Comparison of ENCODE assay signal across 12 cellular contexts in genomic region chr9:136657975-136658848, GRCh38. TPM values are rescaled to one million over a fixed set of nuclear protein-coding genes. Genes with fewer than 3 reads are reported as not detected.
DNase-seq lines count a peak whose midpoint lies in the region; ATAC-seq, FAIRE-seq and TF ChIP-seq lines count a peak whose summit lies in the region.
"Had no signal": no experiment of that assay in that cellular context is flagged by ENCODE, and none has a peak within 500 bp of the region (broad histone marks: within the 10 kb centered on the region; RNA-seq: fewer than 3 reads in every experiment).

No MANE protein-coding gene starts in this region.

- H2BK12ac ChIP-seq in neuronal stem cell (ENCODE audit: low read length) = peak overlapping the region; percentile 58

- POLR2A ChIA-PET in A549 (lab: Yijun Ruan, JAX) = no interaction called here

- H3K36me3 ChIP-seq in neuronal stem cell (replicated peaks in 1 of 2; ENCODE audit: control insufficient read depth in 2 of 2, insufficient read depth in 2 of 2, low read length in 2 of 2) = no peaks in the 10 kb centered on the region

- peaks cover 3% of the 10 kb centered on the region; the same call in 1 of the 3 replicates for H3K4me1 ChIP-seq in A549
- peaks cover 3 to 28% of the 10 kb centered on the region in 2 donors for H3K4me1 ChIP-seq in neuronal stem cell (ENCODE audit: control insufficient read depth in 2 of 2, insufficient read depth in 1 of 2, low read depth in 1 of 2, low read length in 2 of 2)
- H3K4me1 ChIP-seq: testis had no signal

- intact Hi-C loops in left ventricle myocardium superior (cut with micrococcal nuclease) = no loop called here

- peaks cover 49% of the 10 kb centered on the region for H3K27me3 Mint-ChIP-seq in IgD-negative memory B cell

- H3K23ac ChIP-seq in neuronal stem cell (ENCODE audit: low read depth, low read length, poor library complexity) = no peak overlapping the region

- peak overlapping the region in 2 of 3 donors; percentile 2 to 27 for H3K27ac Mint-ChIP-seq in IgD-negative memory B cell

- WGBS in A549 (ENCODE audit: missing lambda C conversion rate) = 63% methylated on average over 26 of the region's 31 CpGs
- WGBS in neuronal stem cell (ENCODE audit: extremely low coverage in 2 of 2, insufficient read length in 2 of 2, insufficient replicate concordance in 1 of 2), 2 donors = no CpG with 5 or more reads among the region's 31 CpGs

- H3K4me3 ChIP-seq in A549 (no peak overlapping the region), neuronal stem cell (ENCODE audit: low read length in 2 of 2) (no peak overlapping the region)
- H3K4me3 ChIP-seq: testis had no signal

- H3K9me3 ChIP-seq in A549 (no peaks in the 10 kb centered on the region), neuronal stem cell (replicated peaks in 1 of 2; ENCODE audit: control insufficient read depth in 2 of 2, insufficient read depth in 1 of 2, low read depth in 1 of 2, low read length in 2 of 2) (no peaks in the 10 kb centered on the region)
- H3K9me3 ChIP-seq: testis had no signal

- H3K4ac ChIP-seq in neuronal stem cell (ENCODE audit: low read length) = no peak overlapping the region

- no peak for TF ChIP-seq RAD21 in A549 (conservative IDR thresholded peaks at IDR 0.05 in 1 of 2, IDR thresholded peaks at IDR 0.05 in 1 of 2)

- no peak overlapping the region for H3K14ac ChIP-seq in neuronal stem cell (ENCODE audit: low read length)

- H3K27ac ChIP-seq in A549 = no peak overlapping the region
- no peak overlapping the region for H3K27ac ChIP-seq in neuronal stem cell (replicated peaks; ENCODE audit: low read length)
- H3K27ac ChIP-seq: testis had no signal

- H3K27me3 ChIP-seq in neuronal stem cell (ENCODE audit: control insufficient read depth in 3 of 3, insufficient read depth in 3 of 3, low read depth in 1 of 3, low read length in 3 of 3) = peaks cover 0 to 14% (median 0%) of the 10 kb centered on the region in 3 experiments
- H3K27me3 ChIP-seq: testis had no signal

- no peak for TF ChIP-seq EP300 in A549 (IDR thresholded peaks at IDR 0.05)

- peak overlapping the region; percentile 75 for H2BK5ac ChIP-seq in neuronal stem cell (ENCODE audit: low read length)

- H3K4me2 ChIP-seq in A549 (no peak overlapping the region), neuronal stem cell (ENCODE audit: insufficient read depth, low read length, poor library complexity, severe bottlenecking) (no peak overlapping the region)

- no peaks in the 10 kb centered on the region for H3K9me3 Mint-ChIP-seq in IgD-negative memory B cell

- H4K91ac ChIP-seq in neuronal stem cell (ENCODE audit: low read depth, low read length, poor library complexity) = peak overlapping the region; percentile 53

- TF ChIP-seq CTCF in A549 (IDR thresholded peaks at IDR 0.05) = no peak

- H3K4me3 Mint-ChIP-seq in IgD-negative memory B cell = peak overlapping the region in 2 of 4 donors; percentile 35 to 68

- no peak overlapping the region for H4K8ac ChIP-seq in neuronal stem cell (ENCODE audit: low read depth, low read length)

- FAIRE-seq in A549 (lab: Jason Lieb, UNC) (no peak), GM19239 (lab: Jason Lieb, UNC) (no peak)

- TF ChIP-seq POLR2A in A549 (IDR thresholded peaks at IDR 0.05; ENCODE audit: low read length) = no peak

- H3K36me3 Mint-ChIP-seq in IgD-negative memory B cell = no peaks in the 10 kb centered on the region

- CTCF ChIA-PET in A549 (lab: Yijun Ruan, JAX) = interaction anchor here (0.9 to 3.5 kb wide), 6 partner anchors 11 to 174 kb away, joined by 3 to 15 read pairs (median 5); no protein-coding TSS in a partner anchor

- H3K79me1 ChIP-seq in neuronal stem cell (ENCODE audit: low read depth, low read length) = peaks cover 3% of the 10 kb centered on the region

- DNase-seq in A549 (ENCODE audit: low read depth in 1 of 2, low spot score in 1 of 2) = no peak
- DNase-seq in left ventricle myocardium superior = peak; percentile 38
- no peak for DNase-seq in neuronal stem cell (ENCODE audit: low spot score)
- no peak for DNase-seq in globus pallidus (ENCODE audit: low spot score)
- no peak for DNase-seq in hypothalamus (lab: John Stamatoyannopoulos, UW)
- no peak for DNase-seq in GM19239 (ENCODE audit: insufficient read length, low spot score)
- DNase-seq: activated naive CD4-positive, alpha-beta T cell treated with anti-CD3 and anti-CD28 coated beads, Interleukin-2, amount 50 U/mL, for 16 hours; MV-4-11; occipital lobe; testis had no signal

- peak overlapping the region; percentile 58 for H2BK15ac ChIP-seq in neuronal stem cell (ENCODE audit: low read length)

- H3K18ac ChIP-seq in neuronal stem cell (ENCODE audit: low read length) = peak overlapping the region; percentile 71

- ATAC-seq in A549 (no peak), left ventricle myocardium superior (no peak), GM18861 (IDR thresholded peaks at IDR 0.05; ENCODE audit: unreplicated experiment) (no peak)

- H2BK120ac ChIP-seq in neuronal stem cell (ENCODE audit: low read depth, low read length) = no peak overlapping the region

- peak overlapping the region; percentile 44 for H3K9ac ChIP-seq in neuronal stem cell (ENCODE audit: low read depth, low read length, poor library complexity)

- peak overlapping the region; percentile 56 for H2AK5ac ChIP-seq in neuronal stem cell (ENCODE audit: low read depth, low read length)

- H2AFZ ChIP-seq in neuronal stem cell (ENCODE audit: low read length) = no peak overlapping the region

- H3K4me1 Mint-ChIP-seq in IgD-negative memory B cell = peaks cover 6 to 14% (median 7%) of the 10 kb centered on the region in 3 donors

TF ChIP-seq in A549, 52 proteins besides CTCF, POLR2A, EP300 and RAD21:
- TF ChIP-seq HOXB13 (CRISPR knock-in tag; IDR thresholded peaks at IDR 0.05; ENCODE audit: low read depth) (no peak), HDAC2 (IDR thresholded peaks at IDR 0.05) (no peak), NFE2L2 (conservative IDR thresholded peaks at IDR 0.05; ENCODE audit: low read length) (no peak), MAZ (IDR thresholded peaks at IDR 0.05; ENCODE audit: borderline replicate concordance, low read depth, low read length) (no peak), ZFP36 (IDR thresholded peaks at IDR 0.05; ENCODE audit: borderline replicate concordance, partially characterized antibody) (peak; percentile 75)

RNA-seq across cellular contexts. Expression of gene EGFL7, which starts 4.5 kb away (rescaled TPM):
- polyA plus RNA-seq in A549 (2011; rRNA removed) (15.3 and 19.9 TPM in 2 replicates), A549 (2017; fragmentation: RNase III; extraction: RNeasy Plus Mini Kit Qiagen cat#74134 plus additional on column Dnase treatment) (28.9 to 34.4 TPM (median 32.3 TPM) in 3 replicates), IgD-negative memory B cell (not detected)
- polyA plus RNA-seq in A549 (2012; cell fraction: cytosol; rRNA removed) = 49.6 and 71.8 TPM in 2 replicates
- polyA plus RNA-seq in A549 (2012; cell fraction: nucleus; rRNA removed) = 70.7 and 117 TPM in 2 replicates
- 3.1 and 5.9 TPM in 2 replicates for polyA minus RNA-seq in A549 (2011; rRNA and poly(A)+ RNA removed)
- total RNA-seq in left ventricle myocardium superior = 63.8 TPM
- 33.1 TPM for polyA plus RNA-seq in neuronal stem cell (2013, experiment 1 of 2)
- 32.0 TPM for polyA plus RNA-seq in neuronal stem cell (2013, experiment 2 of 2)

RNA-seq across cellular contexts. Expression of gene AGPAT2, which starts 29.0 kb away (rescaled TPM):
- polyA plus RNA-seq in A549 (2011; rRNA removed) = 32.3 and 38.6 TPM in 2 replicates
- polyA plus RNA-seq in A549 (2012; cell fraction: cytosol; rRNA removed) = 56.2 and 86.6 TPM in 2 replicates
- polyA plus RNA-seq in A549 (2012; cell fraction: nucleus; rRNA removed) = 85.4 and 94.9 TPM in 2 replicates
- polyA plus RNA-seq in A549 (2017; fragmentation: RNase III; extraction: RNeasy Plus Mini Kit Qiagen cat#74134 plus additional on column Dnase treatment) = 44.3 to 49.5 TPM (median 46.3 TPM) in 3 replicates
- polyA minus RNA-seq in A549 (2011; rRNA and poly(A)+ RNA removed) = 39.4 and 43.6 TPM in 2 replicates
- 42.0 TPM for polyA plus RNA-seq in IgD-negative memory B cell
- 53.8 TPM for total RNA-seq in left ventricle myocardium superior
- polyA plus RNA-seq in neuronal stem cell (2013, experiment 1 of 2) = 3.7 TPM
- 3.5 TPM for polyA plus RNA-seq in neuronal stem cell (2013, experiment 2 of 2)

RNA-seq across cellular contexts. Expression of gene DIPK1B, which starts 54.2 kb away (rescaled TPM):
- 6.7 and 8.8 TPM in 2 replicates for polyA plus RNA-seq in A549 (2011; rRNA removed)
- 15.7 and 24.3 TPM in 2 replicates for polyA plus RNA-seq in A549 (2012; cell fraction: cytosol; rRNA removed)
- polyA plus RNA-seq in A549 (2012; cell fraction: nucleus; rRNA removed) = 36.4 and 49.4 TPM in 2 replicates
- polyA plus RNA-seq in A549 (2017; fragmentation: RNase III; extraction: RNeasy Plus Mini Kit Qiagen cat#74134 plus additional on column Dnase treatment) = 6.0 to 8.2 TPM (median 6.7 TPM) in 3 replicates
- polyA minus RNA-seq in A549 (2011; rRNA and poly(A)+ RNA removed) = 4.8 and 7.3 TPM in 2 replicates
- polyA plus RNA-seq in IgD-negative memory B cell = 0.90 TPM
- total RNA-seq in left ventricle myocardium superior = 22.3 TPM
- polyA plus RNA-seq in neuronal stem cell (2013, experiment 1 of 2) = 40.0 TPM
- polyA plus RNA-seq in neuronal stem cell (2013, experiment 2 of 2) = 39.1 TPM

Comparison
In these comparisons a context has a peak if more than half of its experiments do, and no peak if none do; other contexts are left out.
1. RNA of gene EGFL7, which starts 4.5 kb away (polyA plus RNA-seq): 15.3 to 117 TPM in A549; not detected in IgD-negative memory B cell (single experiment); every median in the first group is over 10 times any median in the second.